8 cellular contexts compared by ENCODE assay signal in genomic region chr10:71974489-71975011, GRCh38. TPM values are rescaled to one million over a fixed set of nuclear protein-coding genes. Genes with fewer than 3 reads are reported as not detected.
A peak's percentile ranks its signal among the peaks of the same experiment; 100 is the strongest.
DNase-seq lines count a peak whose midpoint lies in the region; ATAC-seq, FAIRE-seq and TF ChIP-seq lines count a peak whose summit lies in the region.

No MANE protein-coding gene starts in this region.

- CTCF ChIA-PET in K562 (lab: Yijun Ruan, JAX; ENCODE audit: low intra/inter-chr PET ratio) = no interaction called here

- ATAC-seq in GM18861 (IDR thresholded peaks at IDR 0.05; ENCODE audit: unreplicated experiment) = peak; percentile 47
- peak; percentile 51 for ATAC-seq in HG03565 (IDR thresholded peaks at IDR 0.05; ENCODE audit: unreplicated experiment)
- no peak for ATAC-seq in K562
- no peak for ATAC-seq in HG02763 (IDR thresholded peaks at IDR 0.05; ENCODE audit: unreplicated experiment)
- ATAC-seq in HG03469 (IDR thresholded peaks at IDR 0.05; ENCODE audit: unreplicated experiment) = no peak

- peaks cover 3 to 12% of the 10 kb centered on the region in 2 experiments; a peak in 3 of 5 replicates for H3K4me1 ChIP-seq in K562 (replicated peaks in 1 of 2; ENCODE audit: control insufficient read depth in 2 of 2, insufficient read depth in 2 of 2, low read length in 2 of 2)
- H3K4me1 ChIP-seq in ovary (ENCODE audit: insufficient read depth) = peaks cover 61% of the 10 kb centered on the region

- H3K27me3 ChIP-seq in K562 (ENCODE audit: control insufficient read depth in 2 of 2, insufficient read depth in 2 of 2, low read length in 2 of 2) = peaks cover 28 to 73% of the 10 kb centered on the region in 2 experiments
- H3K27me3 ChIP-seq in ovary = no peaks in the 10 kb centered on the region

- H3K4me3 ChIP-seq in K562 = no peak overlapping the region
- no peak overlapping the region for H3K4me3 ChIP-seq in ovary

- TF ChIP-seq EP300 in K562 (IDR thresholded peaks at IDR 0.05; ENCODE audit: low read length) (no peak), ovary (IDR thresholded peaks at IDR 0.05) (no peak)

- TF ChIP-seq CTCF in K562 (IDR thresholded peaks at IDR 0.05 in 2 of 3, conservative IDR thresholded peaks at IDR 0.05 in 1 of 3; ENCODE audit: insufficient read depth in 2 of 3, low read depth in 1 of 3, low read length in 3 of 3) = no peak
- TF ChIP-seq CTCF in ovary (IDR thresholded peaks at IDR 0.05) = no peak

- H3K9me1 ChIP-seq in K562 (ENCODE audit: control insufficient read depth, insufficient read depth, low read length) = no peaks in the 10 kb centered on the region

- H3K9ac ChIP-seq in K562 (ENCODE audit: insufficient read depth in 1 of 2, low read depth in 2 of 2, low read length in 2 of 2) = 0 out of 4 replicates have a peak overlapping the region, but pooled peaks of 1 of the 2 experiments have one; percentile 6

- DNase-seq in K562 (ENCODE audit: extremely low read depth in 1 of 4, low spot score in 3 of 4) (no peak), ovary (peak in 1 of 5 donors; percentile 38), NCI-H1092 treated with DMSO at 0.1 percent for 48 hours (lab: John Stamatoyannopoulos, UW) (no peak), NCI-H146 treated with DMSO at 0.1 percent for 48 hours (lab: John Stamatoyannopoulos, UW; ENCODE audit: unreplicated experiment) (no peak)

- H4K20me1 ChIP-seq in K562 (replicated peaks; ENCODE audit: control insufficient read depth, insufficient read depth, low read length) = no peaks in the 10 kb centered on the region; the same call in 1 of the 2 replicates

- FAIRE-seq in K562 (lab: Jason Lieb, UNC) = no peak

- in situ Hi-C loops in K562 (cut with MboI) = no loop called here

- no peak for TF ChIP-seq RAD21 in K562 (CRISPR knock-in tag; conservative IDR thresholded peaks at IDR 0.05 in 1 of 2, IDR thresholded peaks at IDR 0.05 in 1 of 2)

- H3K4me2 ChIP-seq in K562 (ENCODE audit: insufficient read depth, low read length) = no peak overlapping the region

- H3K9me3 ChIP-seq in K562 (replicated peaks; ENCODE audit: control insufficient read depth, insufficient read depth, low read depth, low read length) (no peaks in the 10 kb centered on the region), ovary (no peaks in the 10 kb centered on the region)

- TF ChIP-seq POLR2A in K562 (conservative IDR thresholded peaks at IDR 0.05) (no peak), ovary (IDR thresholded peaks at IDR 0.05) (no peak)

- H3K27ac ChIP-seq in K562 (ENCODE audit: extremely low read depth, low read depth, low read length) (no peak overlapping the region), ovary (peak overlapping the region; percentile 56 to 65)

- H3K79me2 ChIP-seq in K562 (ENCODE audit: control insufficient read depth, insufficient read depth, low read length) = no peaks in the 10 kb centered on the region

- POLR2A ChIA-PET in K562 (lab: Yijun Ruan, JAX) = interaction anchor here (0.7 to 1.2 kb wide), 5 partner anchors 9 to 28 kb away, joined by 3 to 5 read pairs (median 4); no protein-coding TSS in a partner anchor

- H2AFZ ChIP-seq in K562 (ENCODE audit: low read depth, low read length) = no peak overlapping the region

- WGBS in K562 (ENCODE audit: insufficient coverage, low coverage, missing lambda C conversion rate) = 7% methylated on average over 5 of the region's 5 CpGs
- 59 to 77% (median 77%) methylated on average over 5 of the region's 5 CpGs for WGBS in ovary, 3 donors

- intact Hi-C loops in K562 (cut with micrococcal nuclease) (loop anchor here (5.0 kb wide), 3 partner anchors 67 to 77 kb away; no protein-coding TSS in a partner anchor), ovary (cut with DNase I) (no loop called here)

- H3K36me3 ChIP-seq in K562 (ENCODE audit: control insufficient read depth, insufficient read depth, low read length) (no peaks in the 10 kb centered on the region), ovary (no peaks in the 10 kb centered on the region)

- BruUV-seq in K562 (replicated peaks; lab: Mats Ljungman, UMichigan) = no TSS peak

TF ChIP-seq in K562, 482 proteins besides CTCF, POLR2A, EP300 and RAD21 (continues in another document):
- no peak for TF ChIP-seq PCBP1 (IDR thresholded peaks at IDR 0.05; ENCODE audit: low read depth, low read length, poor library complexity, severe bottlenecking)
- TF ChIP-seq SP1 (CRISPR knock-in tag; IDR thresholded peaks at IDR 0.05) = no peak
- no peak for TF ChIP-seq SAFB2 (IDR thresholded peaks at IDR 0.05; ENCODE audit: borderline replicate concordance, low read depth, low read length, severe bottlenecking)
- TF ChIP-seq SPI1 (IDR thresholded peaks at IDR 0.05; ENCODE audit: borderline replicate concordance, low read depth, low read length) = no peak
- no peak for TF ChIP-seq ZNF12 (CRISPR knock-in tag; IDR thresholded peaks at IDR 0.05)
- TF ChIP-seq MAFG (tag; conservative IDR thresholded peaks at IDR 0.05) = no peak
- TF ChIP-seq FOXJ3 (CRISPR knock-in tag; IDR thresholded peaks at IDR 0.05) = no peak
- TF ChIP-seq PURB (CRISPR knock-in tag; IDR thresholded peaks at IDR 0.05; ENCODE audit: low read depth) = no peak
- TF ChIP-seq KDM5B (IDR thresholded peaks at IDR 0.05; ENCODE audit: insufficient replicate concordance, low read depth, low read length) = no peak
- no peak for TF ChIP-seq STAG1 (CRISPR knock-in tag; IDR thresholded peaks at IDR 0.05; ENCODE audit: borderline replicate concordance)
- TF ChIP-seq NCOR1 (IDR thresholded peaks at IDR 0.05) = no peak
- no peak for TF ChIP-seq SIN3B (IDR thresholded peaks at IDR 0.05; ENCODE audit: low read depth)
- TF ChIP-seq SMAD2 (IDR thresholded peaks at IDR 0.05; ENCODE audit: low read depth, low read length) = no peak
- TF ChIP-seq ELF2 (CRISPR knock-in tag; IDR thresholded peaks at IDR 0.05) = no peak
- TF ChIP-seq CEBPZ (IDR thresholded peaks at IDR 0.05; ENCODE audit: borderline replicate concordance, low read depth, low read length) = no peak
- peak; percentile 75 for TF ChIP-seq ATF3 (IDR thresholded peaks at IDR 0.05)
- no peak for TF ChIP-seq ATF3 (CRISPR knock-in tag; conservative IDR thresholded peaks at IDR 0.05)
- no peak for TF ChIP-seq ZNF511 (CRISPR knock-in tag; IDR thresholded peaks at IDR 0.05)
- TF ChIP-seq EGR1 (conservative IDR thresholded peaks at IDR 0.05) = peak; percentile 49; the same call in 1 of the 2 replicates

RNA-seq across cellular contexts. Expression of gene CHST3, which starts 10.4 kb away (rescaled TPM):
- 0.11 and 0.12 TPM in 2 replicates for total RNA-seq in K562 (2011; cell fraction: chromatin; rRNA removed; ENCODE audit: low replicate concordance)
- total RNA-seq in K562 (2011; cell fraction: nucleolus; rRNA removed) = 0.13 and 0.17 TPM in 2 replicates
- total RNA-seq in K562 (2011; cell fraction: nucleoplasm; rRNA removed) = 0.15 TPM in 2 replicates
- total RNA-seq in K562 (2014; rRNA removed) (0.23 and 0.33 TPM in 2 replicates), K562 (2014; rRNA removed; fragmentation: Illumina TruSeq; extraction: Trizol) (0.13 and 0.15 TPM in 2 replicates), K562 (2015; rRNA removed; fragmentation: Illumina TruSeq; extraction: Trizol) (1.3 TPM in 2 replicates), K562 (2021) (0.38 and 0.42 TPM in 2 replicates), ovary (10 to 100 TPM; 26.0 to 69.2 (median 36.1) TPM)
- polyA plus RNA-seq in K562 (2011; rRNA removed) (0.06 and 0.18 TPM in 2 replicates), K562 (2014; fragmentation: Illumina TruSeq; extraction: Trizol) (0.17 and 0.18 TPM in 2 replicates), K562 (2014; fragmentation: Nextera tagmentation; extraction: Ambion mirVana) (under 1 TPM; 0.01 to 0.04 TPM), K562 (2014; rRNA removed) (0.07 and 0.34 TPM in 2 replicates), ovary (10 to 100 TPM; 16.4 to 51.0 TPM)
- 0.01 and 0.13 TPM in 2 replicates for polyA plus RNA-seq in K562 (2011; cell fraction: cytosol; rRNA removed)
- polyA plus RNA-seq in K562 (2011; cell fraction: nucleus; rRNA removed) = 0.04 and 0.20 TPM in 2 replicates
- polyA plus RNA-seq in K562 (2012) = 0.43 and 0.76 TPM in 2 replicates
- 0.04 and 0.51 TPM in 2 replicates for polyA minus RNA-seq in K562 (2011; rRNA and poly(A)+ RNA removed)
- polyA minus RNA-seq in K562 (2011; cell fraction: cytosol; rRNA and poly(A)+ RNA removed) = 0.10 and 0.55 TPM in 2 replicates
- polyA minus RNA-seq in K562 (2011; cell fraction: nucleus; rRNA and poly(A)+ RNA removed) = 0.13 and 0.78 TPM in 2 replicates

Comparison
In these comparisons a context has a peak if more than half of its experiments do, and no peak if none do; other contexts are left out.
1. ATAC-seq: peak in GM18861 (single experiment) and HG03565 (single experiment); none in K562 (single experiment), HG02763 (single experiment) and HG03469 (single experiment).
2. RNA of gene CHST3, which starts 10.4 kb away (total RNA-seq): 26.0 to 69.2 TPM in ovary; 0.11 to 1.3 TPM in K562; every median in the first group is over 10 times any median in the second.